Comparison of ENCODE assay signal across 8 cellular contexts in the genomic region with DNA sequence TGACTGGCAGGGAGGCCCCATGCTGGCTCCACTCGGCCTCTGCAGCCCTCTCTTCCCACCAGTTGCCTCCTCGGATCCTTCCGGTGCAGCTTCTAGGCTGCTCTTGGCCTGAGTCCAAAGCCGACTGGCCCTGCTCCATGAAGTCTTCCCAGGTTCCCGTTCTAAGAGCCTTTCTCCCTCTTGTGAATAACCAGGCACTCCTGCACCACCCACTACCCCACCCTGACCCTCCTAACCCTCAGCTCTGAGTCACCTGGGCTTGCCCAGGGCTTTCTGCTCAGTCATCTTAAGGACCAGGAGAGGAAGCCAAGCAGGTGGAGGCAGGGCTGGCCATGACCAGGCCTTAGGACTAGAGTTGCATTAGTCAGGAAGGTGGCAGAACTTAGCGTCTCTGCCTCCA. TPM values are rescaled to one million over a fixed set of nuclear protein-coding genes. Genes with fewer than 3 reads are reported as not detected.
A peak's percentile ranks its signal among the peaks of the same experiment; 100 is the strongest.
DNase-seq lines count a peak whose midpoint lies in the region; ATAC-seq, FAIRE-seq and TF ChIP-seq lines count a peak whose summit lies in the region.

No MANE protein-coding gene starts in this region.

- no peak for TF ChIP-seq CTCF in D721Med (IDR thresholded peaks at IDR 0.05; ENCODE audit: insufficient read depth, missing control alignments)

- no peak for ATAC-seq in HG03439 (IDR thresholded peaks at IDR 0.05; ENCODE audit: unreplicated experiment)

- POLR2A ChIA-PET in HEK293T (lab: Yijun Ruan, JAX) = interaction anchor here (1.0 kb wide), 1 partner anchor 14 kb away, joined by 5 read pairs; no protein-coding TSS in a partner anchor

- peak overlapping the region; percentile 71 for H3K27ac ChIP-seq in skeletal muscle tissue (ENCODE audit: low read depth, low read length)

- DNase-seq in HEK293T (ENCODE audit: extremely low spot score) = peak; percentile 60
- peak; percentile 76 for DNase-seq in RKO (ENCODE audit: low spot score)
- peak; percentile 91 for DNase-seq in glomerular visceral epithelial cell (ENCODE audit: extremely low spot score)
- no peak for DNase-seq in superior temporal gyrus (ENCODE audit: extremely low spot score)
- no peak for DNase-seq in stimulated activated CD8-positive, alpha-beta memory T cell treated with anti-CD3 and anti-CD28 coated beads, Interleukin-4, amount 100 ng/mL, for 48 hours
- DNase-seq in D721Med (ENCODE audit: insufficient read length, low spot score) = no peak

- H3K27me3 ChIP-seq in skeletal muscle tissue (ENCODE audit: control insufficient read depth in 3 of 3, insufficient read depth in 3 of 3, low read length in 3 of 3) = no peaks in the 10 kb centered on the region

- H3K4me1 ChIP-seq in skeletal muscle tissue (ENCODE audit: control insufficient read depth in 3 of 3, insufficient read depth in 3 of 3, low read length in 3 of 3) = peaks cover 5 to 16% (median 9%) of the 10 kb centered on the region in 3 donors

- CTCF ChIA-PET in HEK293T (lab: Yijun Ruan, JAX) = no interaction called here

- FAIRE-seq in D721Med (lab: Jason Lieb, UNC) = no peak

- no peaks in the 10 kb centered on the region for H3K9me3 ChIP-seq in skeletal muscle tissue (ENCODE audit: control insufficient read depth in 3 of 3, low read length in 3 of 3)

- H3K36me3 ChIP-seq in skeletal muscle tissue (ENCODE audit: control insufficient read depth in 3 of 3, insufficient read depth in 3 of 3, low read length in 3 of 3) = no peaks in the 10 kb centered on the region

- peak overlapping the region in 2 of 3 donors; percentile 7 to 26 for H3K4me3 ChIP-seq in skeletal muscle tissue (ENCODE audit: low read length in 3 of 3)

- peak overlapping the region; percentile 32 to 66 (median 33) for H3K9ac ChIP-seq in skeletal muscle tissue (ENCODE audit: low read depth in 1 of 3, low read length in 3 of 3)

TF ChIP-seq in HEK293T, 16 proteins besides CTCF, POLR2A, EP300 and RAD21:
- TF ChIP-seq ELF4 (IDR thresholded peaks at IDR 0.05) = no peak
- no peak for TF ChIP-seq CTBP1 (IDR thresholded peaks at IDR 0.05; ENCODE audit: borderline replicate concordance)
- no peak for TF ChIP-seq NFRKB (IDR thresholded peaks at IDR 0.05)
- TF ChIP-seq TARDBP (IDR thresholded peaks at IDR 0.05) = no peak
- TF ChIP-seq, protein P1, sequence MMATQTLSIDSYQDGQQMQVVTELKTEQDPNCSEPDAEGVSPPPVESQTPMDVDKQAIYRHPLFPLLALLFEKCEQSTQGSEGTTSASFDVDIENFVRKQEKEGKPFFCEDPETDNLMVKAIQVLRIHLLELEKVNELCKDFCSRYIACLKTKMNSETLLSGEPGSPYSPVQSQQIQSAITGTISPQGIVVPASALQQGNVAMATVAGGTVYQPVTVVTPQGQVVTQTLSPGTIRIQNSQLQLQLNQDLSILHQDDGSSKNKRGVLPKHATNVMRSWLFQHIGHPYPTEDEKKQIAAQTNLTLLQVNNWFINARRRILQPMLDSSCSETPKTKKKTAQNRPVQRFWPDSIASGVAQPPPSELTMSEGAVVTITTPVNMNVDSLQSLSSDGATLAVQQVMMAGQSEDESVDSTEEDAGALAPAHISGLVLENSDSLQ (IDR thresholded peaks at IDR 0.05) = 0 out of 2 replicates have a peak, but pooled peaks have one; percentile 34
- TF ChIP-seq LEF1 (IDR thresholded peaks at IDR 0.05; ENCODE audit: borderline replicate concordance) = no peak

RNA-seq across cellular contexts. Expression of a gene that starts 28.1 kb away (rescaled TPM):
- total RNA-seq in skeletal muscle tissue = 228 TPM

RNA-seq across cellular contexts. Expression of a gene that starts 37.6 kb away (rescaled TPM):
- total RNA-seq in skeletal muscle tissue = 120 TPM

RNA-seq across cellular contexts. Expression of a gene that starts 50.9 kb away (rescaled TPM):
- 27.1 TPM for total RNA-seq in skeletal muscle tissue

Comparison
In these comparisons a context has a peak if more than half of its experiments do, and no peak if none do; other contexts are left out.
1. DNase-seq: peak in HEK293T (single experiment), RKO (single experiment) and glomerular visceral epithelial cell (single experiment); none in superior temporal gyrus (single experiment), stimulated activated CD8-positive, alpha-beta memory T cell treated with anti-CD3 and anti-CD28 coated beads, Interleukin-4, amount 100 ng/mL, for 48 hours (single experiment) and D721Med (single experiment).